10 cellular contexts compared by ENCODE assay signal in the genomic region with DNA sequence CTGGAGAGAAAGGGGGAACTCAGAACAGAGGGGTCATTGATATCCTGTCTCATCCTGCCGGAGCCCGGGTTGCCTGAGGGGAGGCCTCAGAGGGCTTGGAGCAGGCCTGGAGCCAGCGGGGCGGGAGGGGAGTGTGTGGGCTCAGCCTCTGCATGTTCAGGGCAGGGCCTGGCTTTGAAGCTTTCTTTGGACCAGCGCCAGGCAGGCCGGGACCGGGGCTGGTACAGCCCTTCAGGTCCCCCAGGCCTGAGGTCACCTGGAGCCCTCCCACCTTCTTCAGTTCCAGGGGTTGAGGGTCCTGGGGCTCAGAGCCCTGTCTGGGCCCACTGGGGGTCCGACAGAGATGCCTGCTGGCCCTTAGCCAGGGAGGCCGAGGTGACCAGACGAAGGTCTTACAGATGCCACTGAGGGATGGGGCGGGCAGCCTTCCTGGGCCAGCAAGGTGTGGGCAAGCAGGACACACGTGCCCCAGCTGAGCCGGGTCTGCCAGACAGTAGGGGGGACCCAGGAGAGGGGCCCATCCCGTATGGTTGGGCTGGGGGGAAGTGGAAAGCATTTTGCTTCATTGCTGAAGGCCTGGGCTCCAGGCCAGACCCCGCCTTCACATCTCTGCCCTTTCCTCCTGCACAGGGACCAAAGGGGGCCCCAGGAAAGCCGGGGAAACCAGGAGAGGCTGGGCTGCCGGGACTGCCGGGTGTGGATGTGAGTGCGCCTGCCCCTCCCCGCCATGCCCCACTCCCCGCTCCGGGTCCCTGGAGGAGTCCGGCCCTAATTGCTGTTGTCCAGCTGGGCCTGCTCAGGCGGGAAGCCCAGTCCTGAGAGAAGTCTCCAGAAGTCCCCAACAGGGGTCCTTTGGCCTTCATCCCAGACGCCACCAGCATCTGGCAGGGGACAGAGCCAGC. TPM values are rescaled to one million over a fixed set of nuclear protein-coding genes. Genes with fewer than 3 reads are reported as not detected.
DNase-seq lines count a peak whose midpoint lies in the region; ATAC-seq and TF ChIP-seq lines count a peak whose summit lies in the region.
"Had no signal": no experiment of that assay in that cellular context is flagged by ENCODE, and none has a peak within 500 bp of the region (broad histone marks: within the 10 kb centered on the region; RNA-seq: fewer than 3 reads in every experiment).

No MANE protein-coding gene starts in this region.

- H3K27ac ChIP-seq in SJCRH30 (peak overlapping the region; percentile 81), foreskin keratinocyte (no peak overlapping the region)
- H3K27ac ChIP-seq: right lobe of liver had no signal

- no peaks in the 10 kb centered on the region for H3K9me3 ChIP-seq in SJCRH30 (replicated peaks)
- H3K9me3 ChIP-seq: right lobe of liver had no signal

- H3K36me3 ChIP-seq in SJCRH30: no peaks in the 10 kb centered on the region
- H3K36me3 ChIP-seq: right lobe of liver had no signal

- H3K4me1 Mint-ChIP-seq in progenitor cell of endocrine pancreas (ENCODE audit: low read depth): peaks cover 11% of the 10 kb centered on the region

- no peaks in the 10 kb centered on the region for H3K36me3 Mint-ChIP-seq in progenitor cell of endocrine pancreas (ENCODE audit: insufficient read depth)

- peaks cover 26% of the 10 kb centered on the region for H3K4me1 ChIP-seq in SJCRH30
- H3K4me1 ChIP-seq in foreskin keratinocyte: peaks cover 3% of the 10 kb centered on the region

- ATAC-seq in foreskin keratinocyte (peak; percentile 9), omental fat pad (ENCODE audit: low FRiP score) (no peak), HG03097 (IDR thresholded peaks at IDR 0.05; ENCODE audit: low FRiP score, unreplicated experiment) (no peak)

- H3K4me3 ChIP-seq in SJCRH30: peak overlapping the region; percentile 11
- H3K4me3 ChIP-seq: right lobe of liver had no signal

- no peaks in the 10 kb centered on the region for H3K9me3 Mint-ChIP-seq in progenitor cell of endocrine pancreas (ENCODE audit: low read depth)
- H3K9me3 Mint-ChIP-seq: activated B cell treated with CpG ODN at 0.5 μM for 24 hours had no signal

- peak overlapping the region; percentile 35 for H3K4me3 Mint-ChIP-seq in progenitor cell of endocrine pancreas (ENCODE audit: low read depth)
- H3K4me3 Mint-ChIP-seq: activated B cell treated with CpG ODN at 0.5 μM for 24 hours had no signal

- H3K27ac Mint-ChIP-seq in progenitor cell of endocrine pancreas: no peak overlapping the region
- H3K27ac Mint-ChIP-seq: activated B cell treated with CpG ODN at 0.5 μM for 24 hours had no signal

- H3K27me3 ChIP-seq in SJCRH30 (peaks cover 10% of the 10 kb centered on the region; the same call in 1 of the 2 replicates), foreskin keratinocyte (peaks cover 42% of the 10 kb centered on the region)
- H3K27me3 ChIP-seq: right lobe of liver had no signal

- no peak for TF ChIP-seq CTCF in foreskin keratinocyte (conservative IDR thresholded peaks at IDR 0.05)
- no peak for TF ChIP-seq CTCF in progenitor cell of endocrine pancreas (IDR thresholded peaks at IDR 0.05; ENCODE audit: unreplicated experiment)
- no peak for TF ChIP-seq CTCF in GM10266 (IDR thresholded peaks at IDR 0.05; ENCODE audit: control insufficient read depth, insufficient read depth, low read depth, missing control alignments)
- TF ChIP-seq CTCF in omental fat pad (IDR thresholded peaks at IDR 0.05): no peak

- H3K27me3 Mint-ChIP-seq in progenitor cell of endocrine pancreas: peaks cover 11% of the 10 kb centered on the region

- peak; percentile 28 for DNase-seq in GM03348 (ENCODE audit: low spot score)
- peak; percentile 99 for DNase-seq in SJCRH30
- DNase-seq in foreskin keratinocyte: no peak
- no peak for DNase-seq in progenitor cell of endocrine pancreas (ENCODE audit: low spot score, unreplicated experiment)
- DNase-seq in activated CD4-positive, CD25-positive, alpha-beta regulatory T cell treated with anti-CD3 and anti-CD28 coated beads, Interleukin-2, amount 50 U/mL, for 72 hours: no peak
- no peak for DNase-seq in GM10266 (ENCODE audit: extremely low spot score)
- DNase-seq in omental fat pad (ENCODE audit: low spot score): no peak
- DNase-seq: activated B cell treated with CpG ODN at 0.5 μM for 24 hours, right lobe of liver had no signal

RNA-seq across cellular contexts. Expression of a gene that starts 2.0 kb away (rescaled TPM):
- 2.0 and 2.1 TPM in 2 replicates for total RNA-seq in SJCRH30 (2014; rRNA removed; shearing (Covaris generic))
- total RNA-seq in foreskin keratinocyte (10.1 and 10.8 TPM in 2 replicates), progenitor cell of endocrine pancreas (81.5 and 84.3 TPM in 2 replicates), omental fat pad (1 to 10 TPM; 2.3 to 6.3 (median 3.6) TPM)
- 13.9 and 14.4 TPM in 2 replicates for polyA plus RNA-seq in foreskin keratinocyte

RNA-seq across cellular contexts. Expression of a gene that starts 14.2 kb away (rescaled TPM):
- 46.6 and 49.0 TPM in 2 replicates for total RNA-seq in SJCRH30 (2014; rRNA removed; shearing (Covaris generic))
- total RNA-seq in foreskin keratinocyte: 45.2 and 46.3 TPM in 2 replicates
- 45.9 and 54.3 TPM in 2 replicates for polyA plus RNA-seq in foreskin keratinocyte
- total RNA-seq in progenitor cell of endocrine pancreas: 29.6 and 31.0 TPM in 2 replicates
- 10 to 100 TPM; 34.0 to 84.2 (median 52.8) TPM for total RNA-seq in omental fat pad

RNA-seq across cellular contexts. Expression of a gene that starts 22.6 kb away (rescaled TPM):
- total RNA-seq in SJCRH30 (2014; rRNA removed; shearing (Covaris generic)): 52.5 and 57.4 TPM in 2 replicates
- 25.3 and 26.5 TPM in 2 replicates for total RNA-seq in foreskin keratinocyte
- 20.5 and 23.1 TPM in 2 replicates for polyA plus RNA-seq in foreskin keratinocyte
- total RNA-seq in progenitor cell of endocrine pancreas: 12.4 and 13.8 TPM in 2 replicates
- total RNA-seq in omental fat pad: 10 to 100 TPM in 2 of 4 donors, 1 to 10 TPM in 2; 8.0 to 10.4 (median 9.1) TPM

RNA-seq across cellular contexts. Expression of a gene that starts 42.8 kb away (rescaled TPM):
- 19.9 and 21.2 TPM in 2 replicates for total RNA-seq in SJCRH30 (2014; rRNA removed; shearing (Covaris generic))
- total RNA-seq in foreskin keratinocyte: 13.6 and 15.8 TPM in 2 replicates
- polyA plus RNA-seq in foreskin keratinocyte: 7.5 and 10.1 TPM in 2 replicates
- total RNA-seq in progenitor cell of endocrine pancreas: 7.7 and 7.9 TPM in 2 replicates
- 1 to 10 TPM; 6.1 to 7.7 (median 6.3) TPM for total RNA-seq in omental fat pad

Comparison
In these comparisons a context has a peak if more than half of its experiments do, and no peak if none do; other contexts are left out.
1. DNase-seq: peak in GM03348 (single experiment) and SJCRH30 (2 of 2); none in foreskin keratinocyte (0 of 2), progenitor cell of endocrine pancreas (single experiment), activated CD4-positive, CD25-positive, alpha-beta regulatory T cell treated with anti-CD3 and anti-CD28 coated beads, Interleukin-2, amount 50 U/mL, for 72 hours (single experiment), GM10266 (single experiment) and omental fat pad (single experiment).